1 cellular context compared by ENCODE assay signal in genomic region chr10:102461187-102462054, GRCh38.
TF ChIP-seq lines count a peak whose summit lies in the region.

No MANE protein-coding gene starts in this region.

TF ChIP-seq in HepG2, 621 proteins besides CTCF, POLR2A, EP300 and RAD21 (continues in another document):
- no peak for TF ChIP-seq NR3C1 (CRISPR knock-in tag; IDR thresholded peaks at IDR 0.05)
- peak; percentile 59; the same call in 1 of the 2 replicates for TF ChIP-seq ATF1 (CRISPR knock-in tag; IDR thresholded peaks at IDR 0.05)
- no peak for TF ChIP-seq ZBTB46 (CRISPR knock-in tag; IDR thresholded peaks at IDR 0.05; ENCODE audit: borderline replicate concordance)
- TF ChIP-seq HES4 (CRISPR knock-in tag; IDR thresholded peaks at IDR 0.05; ENCODE audit: borderline replicate concordance) = peak; percentile 38; the same call in 1 of the 2 replicates
- TF ChIP-seq E2F1 (CRISPR knock-in tag; IDR thresholded peaks at IDR 0.05) = peak; percentile 65; the same call in 1 of the 2 replicates
- peak; percentile 70; the same call in 1 of the 3 replicates for TF ChIP-seq MXI1 (IDR thresholded peaks at IDR 0.05; ENCODE audit: borderline replicate concordance, low read depth, low read length)
- peak; percentile 62 for TF ChIP-seq SAP130 (CRISPR knock-in tag; IDR thresholded peaks at IDR 0.05; ENCODE audit: low read depth)
- 0 out of 2 replicates have a peak, but pooled peaks have one; percentile 33 for TF ChIP-seq FOXK1 (CRISPR knock-in tag; IDR thresholded peaks at IDR 0.05; ENCODE audit: borderline replicate concordance, low read depth)
- 0 out of 2 replicates have a peak, but pooled peaks have one; percentile 25 for TF ChIP-seq MIXL1 (CRISPR knock-in tag; IDR thresholded peaks at IDR 0.05)
- TF ChIP-seq RBFOX2 (IDR thresholded peaks at IDR 0.05; ENCODE audit: low read depth, low read length) = peak; percentile 65
- TF ChIP-seq FOXP4 (CRISPR knock-in tag; IDR thresholded peaks at IDR 0.05) = no peak
- no peak for TF ChIP-seq ZSCAN5A (CRISPR knock-in tag; IDR thresholded peaks at IDR 0.05; ENCODE audit: borderline replicate concordance)
- peak; percentile 51; the same call in 1 of the 2 replicates for TF ChIP-seq ZNF605 (CRISPR knock-in tag; IDR thresholded peaks at IDR 0.05)
- peak; percentile 99 for TF ChIP-seq ZEB1 (IDR thresholded peaks at IDR 0.05; ENCODE audit: insufficient replicate concordance, low read depth)
- 0 out of 2 replicates have a peak, but pooled peaks have one; percentile 38 for TF ChIP-seq SNAPC2 (CRISPR knock-in tag; IDR thresholded peaks at IDR 0.05)
- TF ChIP-seq ZNF710 (CRISPR knock-in tag; IDR thresholded peaks at IDR 0.05; ENCODE audit: borderline replicate concordance) = no peak
- TF ChIP-seq GABPB1 (CRISPR knock-in tag; IDR thresholded peaks at IDR 0.05) = peak; percentile 90
- TF ChIP-seq MIER2 (CRISPR knock-in tag; IDR thresholded peaks at IDR 0.05) = peak; percentile 83
- TF ChIP-seq HNRNPLL (IDR thresholded peaks at IDR 0.05; ENCODE audit: low read depth, low read length, poor library complexity, severe bottlenecking) = peak; percentile 55
- peak; percentile 52; the same call in 1 of the 2 replicates for TF ChIP-seq ZNF143 (CRISPR knock-in tag; IDR thresholded peaks at IDR 0.05)
- no peak for TF ChIP-seq ATAD3A (CRISPR knock-in tag; IDR thresholded peaks at IDR 0.05)
- no peak for TF ChIP-seq ZNF549 (CRISPR knock-in tag; IDR thresholded peaks at IDR 0.05)
- TF ChIP-seq ZNF33A (CRISPR knock-in tag; IDR thresholded peaks at IDR 0.05; ENCODE audit: borderline replicate concordance) = peak; percentile 31; the same call in 1 of the 2 replicates
- no peak for TF ChIP-seq ZNF503 (CRISPR knock-in tag; IDR thresholded peaks at IDR 0.05)
- no peak for TF ChIP-seq ZNF451 (CRISPR knock-in tag; IDR thresholded peaks at IDR 0.05)
- TF ChIP-seq PRMT3 (CRISPR knock-in tag; IDR thresholded peaks at IDR 0.05; ENCODE audit: borderline replicate concordance, low read depth) = no peak
- TF ChIP-seq THAP8 (CRISPR knock-in tag; IDR thresholded peaks at IDR 0.05; ENCODE audit: borderline replicate concordance) = no peak
- TF ChIP-seq ZNF383 (CRISPR knock-in tag; IDR thresholded peaks at IDR 0.05; ENCODE audit: borderline replicate concordance) = 0 out of 2 replicates have a peak, but pooled peaks have one; percentile 58
- TF ChIP-seq MATR3 (CRISPR knock-in tag; IDR thresholded peaks at IDR 0.05) = no peak
- peak; percentile 92 for TF ChIP-seq GMEB1 (CRISPR knock-in tag; IDR thresholded peaks at IDR 0.05; ENCODE audit: borderline replicate concordance)
- TF ChIP-seq ZNF44 (CRISPR knock-in tag; IDR thresholded peaks at IDR 0.05) = no peak
- TF ChIP-seq MEIS1 (CRISPR knock-in tag; IDR thresholded peaks at IDR 0.05; ENCODE audit: borderline replicate concordance) = peak; percentile 81
- TF ChIP-seq ISX (CRISPR knock-in tag; conservative IDR thresholded peaks at IDR 0.05) = no peak
- TF ChIP-seq ARID5B (CRISPR knock-in tag; IDR thresholded peaks at IDR 0.05) = peak; percentile 32; the same call in 1 of the 2 replicates
- TF ChIP-seq RFX5 (IDR thresholded peaks at IDR 0.05; ENCODE audit: low read depth, low read length) = no peak
- peak; percentile 72; the same call in 1 of the 2 replicates for TF ChIP-seq YEATS2 (CRISPR knock-in tag; IDR thresholded peaks at IDR 0.05; ENCODE audit: borderline replicate concordance)
- peak; percentile 26; the same call in 1 of the 2 replicates for TF ChIP-seq ZNF556 (CRISPR knock-in tag; IDR thresholded peaks at IDR 0.05; ENCODE audit: borderline replicate concordance)
- TF ChIP-seq PAXIP1 (CRISPR knock-in tag; conservative IDR thresholded peaks at IDR 0.05) = peak; percentile 36; the same call in 1 of the 2 replicates
